ENCODE assay signal across 9 cellular contexts in the genomic region with DNA sequence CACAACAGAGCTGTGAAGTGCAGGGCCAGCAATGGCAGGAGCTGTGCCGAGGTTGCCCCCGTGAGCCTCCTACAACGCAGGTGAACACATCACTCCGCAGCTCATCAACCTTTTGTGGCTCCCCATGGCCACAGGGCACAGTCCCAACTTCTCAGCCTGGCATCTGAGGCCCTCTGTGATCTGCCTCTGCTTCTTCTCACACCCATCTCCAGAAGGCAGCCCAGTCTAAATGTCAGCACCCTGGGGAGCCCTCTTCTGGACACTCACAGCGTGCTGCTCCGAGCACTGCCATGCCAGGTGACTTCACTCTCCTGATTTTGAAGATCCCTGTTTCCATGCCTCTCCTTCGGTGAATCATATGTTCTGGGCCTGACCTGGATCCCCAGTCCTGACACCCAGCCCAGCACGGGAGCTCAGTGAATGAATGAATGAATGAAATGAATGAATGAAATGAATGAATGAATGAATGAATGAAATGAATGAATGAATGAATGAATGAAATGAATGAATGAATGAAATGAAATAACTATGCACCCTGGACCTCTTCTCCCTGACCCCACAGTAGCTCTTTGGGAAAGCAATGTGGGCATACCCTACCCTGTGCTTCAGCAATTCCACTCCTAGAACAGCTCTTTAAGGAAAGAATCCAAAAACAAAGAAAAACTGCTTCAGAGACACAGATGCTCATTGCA. TPM values are rescaled to one million over a fixed set of nuclear protein-coding genes. Genes with fewer than 3 reads are reported as not detected.
DNase-seq lines count a peak whose midpoint lies in the region; ATAC-seq and TF ChIP-seq lines count a peak whose summit lies in the region.
"Had no signal": no experiment of that assay in that cellular context is flagged by ENCODE, and none has a peak within 500 bp of the region (broad histone marks: within the 10 kb centered on the region; RNA-seq: fewer than 3 reads in every experiment).

No MANE protein-coding gene starts in this region.

- H3K4me1 ChIP-seq in Peyer's patch = peaks cover 0 to 9% (median 4%) of the 10 kb centered on the region in 4 donors
- H3K4me1 ChIP-seq in sigmoid colon = no peaks in the 10 kb centered on the region

- no peak for TF ChIP-seq EP300 in sigmoid colon (IDR thresholded peaks at IDR 0.05)

- no peaks in the 10 kb centered on the region for H3K36me3 Mint-ChIP-seq in stimulated activated naive B cell treated with anti-CD40 and anti-IgM and Interleukin-4, amounts not matched to agents 10 μg/mL and 1 μg/mL and 100 μg/mL, for 72 hours

- WGBS in sigmoid colon, 2 donors = 24 to 73% methylated on average over 8 of the region's 8 CpGs

- H3K27me3 ChIP-seq in Peyer's patch (no peaks in the 10 kb centered on the region), sigmoid colon (no peaks in the 10 kb centered on the region)

- H3K9me3 Mint-ChIP-seq in stimulated activated naive B cell treated with anti-CD40 and anti-IgM and Interleukin-4, amounts not matched to agents 10 μg/mL and 1 μg/mL and 100 μg/mL, for 72 hours = no peaks in the 10 kb centered on the region

- peak; percentile 18 for DNase-seq in SKM-1 treated with dmso at 0.1 percent for 144 hours (lab: John Stamatoyannopoulos, UW; ENCODE audit: unreplicated experiment)
- no peak for DNase-seq in SKM-1 (lab: John Stamatoyannopoulos, UW; ENCODE audit: unreplicated experiment)
- peak in 2 of 3 donors; percentile 59 for DNase-seq in Peyer's patch
- peak; percentile 13 for DNase-seq in fibroblast of pulmonary artery (ENCODE audit: low read depth)
- peak; percentile 41 for DNase-seq in sigmoid colon
- no peak for DNase-seq in stimulated activated naive B cell treated with anti-CD40 and anti-IgM and Interleukin-4, amounts not matched to agents 10 μg/mL and 1 μg/mL and 100 μg/mL, for 72 hours
- no peak for DNase-seq in NCI-H510A (lab: John Stamatoyannopoulos, UW)

- H3K27ac Mint-ChIP-seq in stimulated activated naive B cell treated with anti-CD40 and anti-IgM and Interleukin-4, amounts not matched to agents 10 μg/mL and 1 μg/mL and 100 μg/mL, for 72 hours = no peak overlapping the region

- no peak overlapping the region for H3K4me3 ChIP-seq in Peyer's patch
- H3K4me3 ChIP-seq in fibroblast of pulmonary artery (replicated peaks; ENCODE audit: low read depth, low read length) = no peak overlapping the region
- no peak overlapping the region for H3K4me3 ChIP-seq in sigmoid colon
- H3K4me3 ChIP-seq: lung had no signal

- ATAC-seq in GM18870 (IDR thresholded peaks at IDR 0.05; ENCODE audit: unreplicated experiment) = no peak
- no peak for ATAC-seq in stimulated activated naive B cell treated with anti-CD40 and anti-IgM and Interleukin-4, amounts not matched to agents 10 μg/mL and 1 μg/mL and 100 μg/mL, for 72 hours (replicated peaks)

- H3K9me3 ChIP-seq in Peyer's patch (no peaks in the 10 kb centered on the region), sigmoid colon (no peaks in the 10 kb centered on the region)

- intact Hi-C loops in sigmoid colon (cut with DNase I) = no loop called here

- no peaks in the 10 kb centered on the region for H3K4me1 Mint-ChIP-seq in stimulated activated naive B cell treated with anti-CD40 and anti-IgM and Interleukin-4, amounts not matched to agents 10 μg/mL and 1 μg/mL and 100 μg/mL, for 72 hours

- TF ChIP-seq POLR2A in Peyer's patch (IDR thresholded peaks at IDR 0.05) = no peak
- no peak for TF ChIP-seq POLR2A in sigmoid colon (IDR thresholded peaks at IDR 0.05)

- H3K27me3 Mint-ChIP-seq in stimulated activated naive B cell treated with anti-CD40 and anti-IgM and Interleukin-4, amounts not matched to agents 10 μg/mL and 1 μg/mL and 100 μg/mL, for 72 hours = peaks cover 6 to 8% of the 10 kb centered on the region in 2 donors

- no peak overlapping the region for H3K4me3 Mint-ChIP-seq in stimulated activated naive B cell treated with anti-CD40 and anti-IgM and Interleukin-4, amounts not matched to agents 10 μg/mL and 1 μg/mL and 100 μg/mL, for 72 hours

- peak overlapping the region in 3 of 4 donors; percentile 49 to 94 (median 71) for H3K27ac ChIP-seq in Peyer's patch
- H3K27ac ChIP-seq in sigmoid colon = no peak overlapping the region

- H3K36me3 ChIP-seq in Peyer's patch (no peaks in the 10 kb centered on the region), sigmoid colon (no peaks in the 10 kb centered on the region)

- TF ChIP-seq CTCF in Peyer's patch (IDR thresholded peaks at IDR 0.05) = peak in 3 of 6 experiments; percentile 38 to 55 (median 45)
- TF ChIP-seq CTCF in fibroblast of pulmonary artery (IDR thresholded peaks at IDR 0.05; ENCODE audit: low read length, missing control alignments) = no peak
- TF ChIP-seq CTCF in sigmoid colon (IDR thresholded peaks at IDR 0.05) = no peak

RNA-seq across cellular contexts. Expression of a gene that starts 17.9 kb away (rescaled TPM):
- 10 to 100 TPM; 23.7 to 46.2 (median 43.7) TPM for total RNA-seq in Peyer's patch
- 10 to 100 TPM; 43.2 to 58.2 (median 52.0) TPM for total RNA-seq in sigmoid colon
- polyA plus RNA-seq in sigmoid colon = 10 to 100 TPM; 50.4 to 81.1 (median 63.3) TPM

RNA-seq across cellular contexts. Expression of a gene that starts 22.9 kb away (rescaled TPM):
- total RNA-seq in Peyer's patch (1 to 10 TPM in 1 of 4 donors, not detected in 3; 2.1 TPM), sigmoid colon (1 to 10 TPM; 2.1 to 8.2 (median 5.3) TPM)
- polyA plus RNA-seq in sigmoid colon = 1 to 10 TPM in 1 of 3 donors, not detected in 2; 3.3 TPM
- polyA plus RNA-seq: lung had no signal

RNA-seq across cellular contexts. Expression of a gene that starts 52.9 kb away (rescaled TPM):
- total RNA-seq in Peyer's patch (10 to 100 TPM; 25.6 to 48.9 (median 33.5) TPM), sigmoid colon (10 to 100 TPM in 3 of 4 donors, 1 to 10 TPM in 1; 7.4 to 17.8 (median 11.4) TPM)
- 10 to 100 TPM; 16.8 to 26.1 (median 21.8) TPM for polyA plus RNA-seq in sigmoid colon

Comparison
In these comparisons a context has a peak if more than half of its experiments do, and no peak if none do; other contexts are left out.
1. DNase-seq: peak in SKM-1 treated with dmso at 0.1 percent for 144 hours (single experiment), Peyer's patch (2 of 3), fibroblast of pulmonary artery (single experiment) and sigmoid colon (single experiment); none in SKM-1 (single experiment), stimulated activated naive B cell treated with anti-CD40 and anti-IgM and Interleukin-4, amounts not matched to agents 10 μg/mL and 1 μg/mL and 100 μg/mL, for 72 hours (single experiment) and NCI-H510A (single experiment).
2. H3K27ac ChIP-seq: peak in Peyer's patch (3 of 4); none in sigmoid colon (0 of 4).